In the genomic region with DNA sequence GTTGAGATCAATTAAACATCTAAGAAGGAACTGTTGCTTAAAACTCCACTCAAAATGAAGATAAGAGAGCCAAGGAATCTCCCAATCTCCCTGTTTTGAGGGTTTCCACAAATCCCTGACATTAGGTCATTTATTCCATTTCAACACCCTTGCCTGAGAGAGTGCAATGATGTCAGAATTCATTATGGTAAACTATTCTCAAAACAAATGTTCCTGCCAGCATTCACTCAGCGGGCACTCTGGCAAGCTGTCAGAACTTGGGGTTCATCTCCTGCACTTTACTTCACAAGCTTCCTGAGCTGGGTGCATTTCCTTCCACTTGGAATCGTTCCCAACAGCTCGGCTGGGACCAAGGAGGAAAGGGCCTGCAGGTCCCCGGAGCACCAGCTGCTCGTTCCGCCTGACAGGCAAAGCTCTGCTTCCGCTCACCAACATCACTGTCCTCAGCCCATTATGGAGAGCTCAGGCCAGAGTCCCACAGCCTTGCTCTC, we compare ENCODE assay signal across 8 cellular contexts.
DNase-seq lines count a peak whose midpoint lies in the region; ATAC-seq and TF ChIP-seq lines count a peak whose summit lies in the region.

No MANE protein-coding gene starts in this region.

- ATAC-seq in HG02840 (IDR thresholded peaks at IDR 0.05; ENCODE audit: low FRiP score, unreplicated experiment) (no peak), HG03565 (IDR thresholded peaks at IDR 0.05; ENCODE audit: unreplicated experiment) (no peak)

- intact Hi-C loops in Calu3 (cut with micrococcal nuclease; ENCODE audit: unreplicated experiment), result loop anchor here (5.0 kb wide), 1 partner anchor 176 kb away; no protein-coding TSS in a partner anchor

- no peak overlapping the region for H3K4me3 Mint-ChIP-seq in Calu3 (ENCODE audit: low read depth, unreplicated experiment)

- H3K27ac Mint-ChIP-seq in Calu3 (ENCODE audit: unreplicated experiment), result no peak overlapping the region

- in situ Hi-C loops in astrocyte of the cerebellum (cut with HindIII; ENCODE audit: low sequenced_read_pairs), result no loop called here

- DNase-seq in M059J (ENCODE audit: low read depth), result peak; percentile 68
- peak; percentile 72 for DNase-seq in astrocyte of the cerebellum (ENCODE audit: low read depth)
- peak; percentile 62 for DNase-seq in iris pigment epithelial cell (ENCODE audit: low read depth)
- no peak for DNase-seq in Calu3
- DNase-seq in activated T-cell treated with anti-CD3 and anti-CD28 coated beads, Interleukin-2, amount 50 U/mL, for 1 hour, result no peak

- BruUV-seq in Calu3 (replicated peaks; lab: Mats Ljungman, UMichigan), result no TSS peak

- peak overlapping the region; percentile 65 for H3K27ac ChIP-seq in subcutaneous abdominal adipose tissue (ENCODE audit: low read depth, low read length)

- no peaks in the 10 kb centered on the region for H3K27me3 ChIP-seq in subcutaneous abdominal adipose tissue (ENCODE audit: control insufficient read depth in 5 of 5, insufficient read depth in 4 of 5, low read length in 5 of 5)

- peaks cover 0 to 2% (median 0%) of the 10 kb centered on the region in 5 donors for H3K36me3 ChIP-seq in subcutaneous abdominal adipose tissue (ENCODE audit: control insufficient read depth in 5 of 5, insufficient read depth in 5 of 5, low read length in 5 of 5)

- H3K9me3 ChIP-seq in subcutaneous abdominal adipose tissue (ENCODE audit: control insufficient read depth in 5 of 5, low read length in 5 of 5), result no peaks in the 10 kb centered on the region

- H3K4me1 ChIP-seq in subcutaneous abdominal adipose tissue (ENCODE audit: control insufficient read depth in 5 of 5, insufficient read depth in 5 of 5, low read length in 5 of 5), result peaks cover 9 to 30% (median 21%) of the 10 kb centered on the region in 5 donors

- H3K9ac ChIP-seq in subcutaneous abdominal adipose tissue (ENCODE audit: low read length in 5 of 5), result peak overlapping the region in 1 of 5 donors; percentile 45

- no peak overlapping the region for H3K4me3 ChIP-seq in astrocyte of the cerebellum (ENCODE audit: low read depth, low read length)
- peak overlapping the region in 1 of 5 donors; percentile 22 for H3K4me3 ChIP-seq in subcutaneous abdominal adipose tissue (ENCODE audit: low read depth in 1 of 5, low read length in 5 of 5)

- no peaks in the 10 kb centered on the region for H3K36me3 Mint-ChIP-seq in Calu3 (ENCODE audit: insufficient read depth, unreplicated experiment)

- no peaks in the 10 kb centered on the region for H3K9me3 Mint-ChIP-seq in Calu3 (ENCODE audit: low read depth, unreplicated experiment)

- no peaks in the 10 kb centered on the region for H3K27me3 Mint-ChIP-seq in Calu3 (ENCODE audit: unreplicated experiment)

- TF ChIP-seq CTCF in astrocyte of the cerebellum (IDR thresholded peaks at IDR 0.05; ENCODE audit: low read depth, low read length, missing control alignments) (no peak), Calu3 (IDR thresholded peaks at IDR 0.05; ENCODE audit: unreplicated experiment) (no peak)

- CTCF ChIA-PET in Calu3 (lab: Charles Lee), result interaction anchor here (0.9 to 3.3 kb wide), 5 partner anchors 60 to 397 kb away, joined by 3 to 23 read pairs (median 9); no protein-coding TSS in a partner anchor

- no peaks in the 10 kb centered on the region for H3K4me1 Mint-ChIP-seq in Calu3 (ENCODE audit: low read depth, unreplicated experiment)

Comparison
In these comparisons a context has a peak if more than half of its experiments do, and no peak if none do; other contexts are left out.
1. DNase-seq: peak in M059J (single experiment), astrocyte of the cerebellum (single experiment) and iris pigment epithelial cell (single experiment); none in Calu3 (single experiment) and activated T-cell treated with anti-CD3 and anti-CD28 coated beads, Interleukin-2, amount 50 U/mL, for 1 hour (single experiment).